In the genomic region with DNA sequence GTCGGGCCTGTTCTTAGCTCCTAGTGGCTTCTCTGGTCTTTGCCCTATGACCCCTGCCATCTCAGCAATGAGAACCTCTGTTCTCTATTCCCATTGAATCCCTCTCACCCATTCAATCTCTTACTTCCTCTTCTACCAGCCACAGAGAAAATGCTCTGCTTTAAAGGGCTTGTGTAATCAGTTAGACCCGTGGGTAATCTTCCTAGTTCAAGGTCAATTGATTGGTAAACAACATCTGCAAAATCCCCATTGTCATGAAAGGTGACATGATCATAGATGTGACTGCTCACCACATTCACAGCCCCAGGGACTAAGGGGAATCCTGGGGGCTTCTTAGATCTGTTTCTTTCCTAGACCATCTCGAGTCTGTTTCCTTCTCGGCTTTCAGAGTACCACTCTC, we compare ENCODE assay signal across 1 cellular context.
TF ChIP-seq lines count a peak whose summit lies in the region.

No MANE protein-coding gene starts in this region.

TF ChIP-seq in HepG2, 621 proteins besides CTCF, POLR2A, EP300 and RAD21 (continues in another document):
- peak; percentile 57; the same call in 1 of the 2 replicates for TF ChIP-seq HDAC1 (CRISPR knock-in tag; IDR thresholded peaks at IDR 0.05)
- peak; percentile 73 for TF ChIP-seq SKI (IDR thresholded peaks at IDR 0.05; ENCODE audit: partially characterized antibody)
- TF ChIP-seq HHEX (CRISPR knock-in tag; IDR thresholded peaks at IDR 0.05): peak; percentile 93
- TF ChIP-seq SOX5 (CRISPR knock-in tag; IDR thresholded peaks at IDR 0.05; ENCODE audit: borderline replicate concordance): peak; percentile 93
- TF ChIP-seq, protein P1, sequence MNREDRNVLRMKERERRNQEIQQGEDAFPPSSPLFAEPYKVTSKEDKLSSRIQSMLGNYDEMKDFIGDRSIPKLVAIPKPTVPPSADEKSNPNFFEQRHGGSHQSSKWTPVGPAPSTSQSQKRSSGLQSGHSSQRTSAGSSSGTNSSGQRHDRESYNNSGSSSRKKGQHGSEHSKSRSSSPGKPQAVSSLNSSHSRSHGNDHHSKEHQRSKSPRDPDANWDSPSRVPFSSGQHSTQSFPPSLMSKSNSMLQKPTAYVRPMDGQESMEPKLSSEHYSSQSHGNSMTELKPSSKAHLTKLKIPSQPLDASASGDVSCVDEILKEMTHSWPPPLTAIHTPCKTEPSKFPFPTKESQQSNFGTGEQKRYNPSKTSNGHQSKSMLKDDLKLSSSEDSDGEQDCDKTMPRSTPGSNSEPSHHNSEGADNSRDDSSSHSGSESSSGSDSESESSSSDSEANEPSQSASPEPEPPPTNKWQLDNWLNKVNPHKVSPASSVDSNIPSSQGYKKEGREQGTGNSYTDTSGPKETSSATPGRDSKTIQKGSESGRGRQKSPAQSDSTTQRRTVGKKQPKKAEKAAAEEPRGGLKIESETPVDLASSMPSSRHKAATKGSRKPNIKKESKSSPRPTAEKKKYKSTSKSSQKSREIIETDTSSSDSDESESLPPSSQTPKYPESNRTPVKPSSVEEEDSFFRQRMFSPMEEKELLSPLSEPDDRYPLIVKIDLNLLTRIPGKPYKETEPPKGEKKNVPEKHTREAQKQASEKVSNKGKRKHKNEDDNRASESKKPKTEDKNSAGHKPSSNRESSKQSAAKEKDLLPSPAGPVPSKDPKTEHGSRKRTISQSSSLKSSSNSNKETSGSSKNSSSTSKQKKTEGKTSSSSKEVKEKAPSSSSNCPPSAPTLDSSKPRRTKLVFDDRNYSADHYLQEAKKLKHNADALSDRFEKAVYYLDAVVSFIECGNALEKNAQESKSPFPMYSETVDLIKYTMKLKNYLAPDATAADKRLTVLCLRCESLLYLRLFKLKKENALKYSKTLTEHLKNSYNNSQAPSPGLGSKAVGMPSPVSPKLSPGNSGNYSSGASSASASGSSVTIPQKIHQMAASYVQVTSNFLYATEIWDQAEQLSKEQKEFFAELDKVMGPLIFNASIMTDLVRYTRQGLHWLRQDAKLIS (CRISPR knock-in tag; IDR thresholded peaks at IDR 0.05): no peak
- TF ChIP-seq, protein P2, sequence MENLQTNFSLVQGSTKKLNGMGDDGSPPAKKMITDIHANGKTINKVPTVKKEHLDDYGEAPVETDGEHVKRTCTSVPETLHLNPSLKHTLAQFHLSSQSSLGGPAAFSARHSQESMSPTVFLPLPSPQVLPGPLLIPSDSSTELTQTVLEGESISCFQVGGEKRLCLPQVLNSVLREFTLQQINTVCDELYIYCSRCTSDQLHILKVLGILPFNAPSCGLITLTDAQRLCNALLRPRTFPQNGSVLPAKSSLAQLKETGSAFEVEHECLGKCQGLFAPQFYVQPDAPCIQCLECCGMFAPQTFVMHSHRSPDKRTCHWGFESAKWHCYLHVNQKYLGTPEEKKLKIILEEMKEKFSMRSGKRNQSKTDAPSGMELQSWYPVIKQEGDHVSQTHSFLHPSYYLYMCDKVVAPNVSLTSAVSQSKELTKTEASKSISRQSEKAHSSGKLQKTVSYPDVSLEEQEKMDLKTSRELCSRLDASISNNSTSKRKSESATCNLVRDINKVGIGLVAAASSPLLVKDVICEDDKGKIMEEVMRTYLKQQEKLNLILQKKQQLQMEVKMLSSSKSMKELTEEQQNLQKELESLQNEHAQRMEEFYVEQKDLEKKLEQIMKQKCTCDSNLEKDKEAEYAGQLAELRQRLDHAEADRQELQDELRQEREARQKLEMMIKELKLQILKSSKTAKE (CRISPR knock-in tag; IDR thresholded peaks at IDR 0.05; ENCODE audit: borderline replicate concordance): peak; percentile 38; the same call in 1 of the 2 replicates
- TF ChIP-seq, protein P3, sequence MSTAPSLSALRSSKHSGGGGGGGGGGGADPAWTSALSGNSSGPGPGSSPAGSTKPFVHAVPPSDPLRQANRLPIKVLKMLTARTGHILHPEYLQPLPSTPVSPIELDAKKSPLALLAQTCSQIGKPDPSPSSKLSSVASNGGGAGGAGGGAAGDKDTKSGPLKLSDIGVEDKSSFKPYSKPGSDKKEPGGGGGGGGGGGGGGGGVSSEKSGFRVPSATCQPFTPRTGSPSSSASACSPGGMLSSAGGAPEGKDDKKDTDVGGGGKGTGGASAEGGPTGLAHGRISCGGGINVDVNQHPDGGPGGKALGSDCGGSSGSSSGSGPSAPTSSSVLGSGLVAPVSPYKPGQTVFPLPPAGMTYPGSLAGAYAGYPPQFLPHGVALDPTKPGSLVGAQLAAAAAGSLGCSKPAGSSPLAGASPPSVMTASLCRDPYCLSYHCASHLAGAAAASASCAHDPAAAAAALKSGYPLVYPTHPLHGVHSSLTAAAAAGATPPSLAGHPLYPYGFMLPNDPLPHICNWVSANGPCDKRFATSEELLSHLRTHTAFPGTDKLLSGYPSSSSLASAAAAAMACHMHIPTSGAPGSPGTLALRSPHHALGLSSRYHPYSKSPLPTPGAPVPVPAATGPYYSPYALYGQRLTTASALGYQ (CRISPR knock-in tag; IDR thresholded peaks at IDR 0.05): peak; percentile 52; the same call in 1 of the 2 replicates
- no peak for TF ChIP-seq ADNP (CRISPR knock-in tag; IDR thresholded peaks at IDR 0.05)
- TF ChIP-seq, protein P4, sequence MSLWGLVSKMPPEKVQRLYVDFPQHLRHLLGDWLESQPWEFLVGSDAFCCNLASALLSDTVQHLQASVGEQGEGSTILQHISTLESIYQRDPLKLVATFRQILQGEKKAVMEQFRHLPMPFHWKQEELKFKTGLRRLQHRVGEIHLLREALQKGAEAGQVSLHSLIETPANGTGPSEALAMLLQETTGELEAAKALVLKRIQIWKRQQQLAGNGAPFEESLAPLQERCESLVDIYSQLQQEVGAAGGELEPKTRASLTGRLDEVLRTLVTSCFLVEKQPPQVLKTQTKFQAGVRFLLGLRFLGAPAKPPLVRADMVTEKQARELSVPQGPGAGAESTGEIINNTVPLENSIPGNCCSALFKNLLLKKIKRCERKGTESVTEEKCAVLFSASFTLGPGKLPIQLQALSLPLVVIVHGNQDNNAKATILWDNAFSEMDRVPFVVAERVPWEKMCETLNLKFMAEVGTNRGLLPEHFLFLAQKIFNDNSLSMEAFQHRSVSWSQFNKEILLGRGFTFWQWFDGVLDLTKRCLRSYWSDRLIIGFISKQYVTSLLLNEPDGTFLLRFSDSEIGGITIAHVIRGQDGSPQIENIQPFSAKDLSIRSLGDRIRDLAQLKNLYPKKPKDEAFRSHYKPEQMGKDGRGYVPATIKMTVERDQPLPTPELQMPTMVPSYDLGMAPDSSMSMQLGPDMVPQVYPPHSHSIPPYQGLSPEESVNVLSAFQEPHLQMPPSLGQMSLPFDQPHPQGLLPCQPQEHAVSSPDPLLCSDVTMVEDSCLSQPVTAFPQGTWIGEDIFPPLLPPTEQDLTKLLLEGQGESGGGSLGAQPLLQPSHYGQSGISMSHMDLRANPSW (CRISPR knock-in tag; IDR thresholded peaks at IDR 0.05; ENCODE audit: borderline replicate concordance): no peak
- TF ChIP-seq FOXA3 (CRISPR knock-in tag; IDR thresholded peaks at IDR 0.05): peak; percentile 85
- peak; percentile 15; the same call in 1 of the 2 replicates for TF ChIP-seq FOXK1 (CRISPR knock-in tag; IDR thresholded peaks at IDR 0.05; ENCODE audit: borderline replicate concordance, low read depth)
- TF ChIP-seq, protein P5, sequence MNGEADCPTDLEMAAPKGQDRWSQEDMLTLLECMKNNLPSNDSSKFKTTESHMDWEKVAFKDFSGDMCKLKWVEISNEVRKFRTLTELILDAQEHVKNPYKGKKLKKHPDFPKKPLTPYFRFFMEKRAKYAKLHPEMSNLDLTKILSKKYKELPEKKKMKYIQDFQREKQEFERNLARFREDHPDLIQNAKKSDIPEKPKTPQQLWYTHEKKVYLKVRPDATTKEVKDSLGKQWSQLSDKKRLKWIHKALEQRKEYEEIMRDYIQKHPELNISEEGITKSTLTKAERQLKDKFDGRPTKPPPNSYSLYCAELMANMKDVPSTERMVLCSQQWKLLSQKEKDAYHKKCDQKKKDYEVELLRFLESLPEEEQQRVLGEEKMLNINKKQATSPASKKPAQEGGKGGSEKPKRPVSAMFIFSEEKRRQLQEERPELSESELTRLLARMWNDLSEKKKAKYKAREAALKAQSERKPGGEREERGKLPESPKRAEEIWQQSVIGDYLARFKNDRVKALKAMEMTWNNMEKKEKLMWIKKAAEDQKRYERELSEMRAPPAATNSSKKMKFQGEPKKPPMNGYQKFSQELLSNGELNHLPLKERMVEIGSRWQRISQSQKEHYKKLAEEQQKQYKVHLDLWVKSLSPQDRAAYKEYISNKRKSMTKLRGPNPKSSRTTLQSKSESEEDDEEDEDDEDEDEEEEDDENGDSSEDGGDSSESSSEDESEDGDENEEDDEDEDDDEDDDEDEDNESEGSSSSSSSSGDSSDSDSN (CRISPR knock-in tag; IDR thresholded peaks at IDR 0.05): no peak
- no peak for TF ChIP-seq NFYC (CRISPR knock-in tag; IDR thresholded peaks at IDR 0.05)
- TF ChIP-seq SOX13 (IDR thresholded peaks at IDR 0.05): no peak; the same call in 1 of the 2 replicates
- TF ChIP-seq SOX13 (CRISPR knock-in tag; conservative IDR thresholded peaks at IDR 0.05 in 1 of 2, IDR thresholded peaks at IDR 0.05 in 1 of 2): peak in 1 of 2 experiments; percentile 93; a peak in 2 of 4 replicates
- TF ChIP-seq REXO4 (CRISPR knock-in tag; IDR thresholded peaks at IDR 0.05; ENCODE audit: borderline replicate concordance): no peak
- no peak for TF ChIP-seq GATA4 (IDR thresholded peaks at IDR 0.05; ENCODE audit: borderline replicate concordance, low read depth)
- TF ChIP-seq ZBTB21 (CRISPR knock-in tag; IDR thresholded peaks at IDR 0.05): no peak
- no peak for TF ChIP-seq ZNF703 (CRISPR knock-in tag; IDR thresholded peaks at IDR 0.05; ENCODE audit: borderline replicate concordance)
- TF ChIP-seq AGO1 (IDR thresholded peaks at IDR 0.05; ENCODE audit: low read depth, low read length, poor library complexity, severe bottlenecking): no peak
- TF ChIP-seq TBX2 (CRISPR knock-in tag; IDR thresholded peaks at IDR 0.05; ENCODE audit: borderline replicate concordance): peak; percentile 35; the same call in 1 of the 2 replicates
- TF ChIP-seq, protein P6, sequence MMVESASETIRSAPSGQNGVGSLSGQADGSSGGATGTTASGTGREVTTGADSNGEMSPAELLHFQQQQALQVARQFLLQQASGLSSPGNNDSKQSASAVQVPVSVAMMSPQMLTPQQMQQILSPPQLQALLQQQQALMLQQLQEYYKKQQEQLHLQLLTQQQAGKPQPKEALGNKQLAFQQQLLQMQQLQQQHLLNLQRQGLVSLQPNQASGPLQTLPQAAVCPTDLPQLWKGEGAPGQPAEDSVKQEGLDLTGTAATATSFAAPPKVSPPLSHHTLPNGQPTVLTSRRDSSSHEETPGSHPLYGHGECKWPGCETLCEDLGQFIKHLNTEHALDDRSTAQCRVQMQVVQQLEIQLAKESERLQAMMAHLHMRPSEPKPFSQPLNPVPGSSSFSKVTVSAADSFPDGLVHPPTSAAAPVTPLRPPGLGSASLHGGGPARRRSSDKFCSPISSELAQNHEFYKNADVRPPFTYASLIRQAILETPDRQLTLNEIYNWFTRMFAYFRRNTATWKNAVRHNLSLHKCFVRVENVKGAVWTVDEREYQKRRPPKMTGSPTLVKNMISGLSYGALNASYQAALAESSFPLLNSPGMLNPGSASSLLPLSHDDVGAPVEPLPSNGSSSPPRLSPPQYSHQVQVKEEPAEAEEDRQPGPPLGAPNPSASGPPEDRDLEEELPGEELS (CRISPR knock-in tag; IDR thresholded peaks at IDR 0.05): 0 out of 2 replicates have a peak, but pooled peaks have one; percentile 32
- peak; percentile 92 for TF ChIP-seq NR2F6 (IDR thresholded peaks at IDR 0.05)
- peak; percentile 88 for TF ChIP-seq NR2F6 (CRISPR knock-in tag; IDR thresholded peaks at IDR 0.05)
- 0 out of 2 replicates have a peak, but pooled peaks have one; percentile 24 for TF ChIP-seq KDM4B (CRISPR knock-in tag; IDR thresholded peaks at IDR 0.05)
- TF ChIP-seq, protein P7, sequence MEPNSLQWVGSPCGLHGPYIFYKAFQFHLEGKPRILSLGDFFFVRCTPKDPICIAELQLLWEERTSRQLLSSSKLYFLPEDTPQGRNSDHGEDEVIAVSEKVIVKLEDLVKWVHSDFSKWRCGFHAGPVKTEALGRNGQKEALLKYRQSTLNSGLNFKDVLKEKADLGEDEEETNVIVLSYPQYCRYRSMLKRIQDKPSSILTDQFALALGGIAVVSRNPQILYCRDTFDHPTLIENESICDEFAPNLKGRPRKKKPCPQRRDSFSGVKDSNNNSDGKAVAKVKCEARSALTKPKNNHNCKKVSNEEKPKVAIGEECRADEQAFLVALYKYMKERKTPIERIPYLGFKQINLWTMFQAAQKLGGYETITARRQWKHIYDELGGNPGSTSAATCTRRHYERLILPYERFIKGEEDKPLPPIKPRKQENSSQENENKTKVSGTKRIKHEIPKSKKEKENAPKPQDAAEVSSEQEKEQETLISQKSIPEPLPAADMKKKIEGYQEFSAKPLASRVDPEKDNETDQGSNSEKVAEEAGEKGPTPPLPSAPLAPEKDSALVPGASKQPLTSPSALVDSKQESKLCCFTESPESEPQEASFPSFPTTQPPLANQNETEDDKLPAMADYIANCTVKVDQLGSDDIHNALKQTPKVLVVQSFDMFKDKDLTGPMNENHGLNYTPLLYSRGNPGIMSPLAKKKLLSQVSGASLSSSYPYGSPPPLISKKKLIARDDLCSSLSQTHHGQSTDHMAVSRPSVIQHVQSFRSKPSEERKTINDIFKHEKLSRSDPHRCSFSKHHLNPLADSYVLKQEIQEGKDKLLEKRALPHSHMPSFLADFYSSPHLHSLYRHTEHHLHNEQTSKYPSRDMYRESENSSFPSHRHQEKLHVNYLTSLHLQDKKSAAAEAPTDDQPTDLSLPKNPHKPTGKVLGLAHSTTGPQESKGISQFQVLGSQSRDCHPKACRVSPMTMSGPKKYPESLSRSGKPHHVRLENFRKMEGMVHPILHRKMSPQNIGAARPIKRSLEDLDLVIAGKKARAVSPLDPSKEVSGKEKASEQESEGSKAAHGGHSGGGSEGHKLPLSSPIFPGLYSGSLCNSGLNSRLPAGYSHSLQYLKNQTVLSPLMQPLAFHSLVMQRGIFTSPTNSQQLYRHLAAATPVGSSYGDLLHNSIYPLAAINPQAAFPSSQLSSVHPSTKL (CRISPR knock-in tag; IDR thresholded peaks at IDR 0.05): peak; percentile 83
- TF ChIP-seq ZNF460 (CRISPR knock-in tag; IDR thresholded peaks at IDR 0.05; ENCODE audit: borderline replicate concordance): no peak
- no peak for TF ChIP-seq CENPT (CRISPR knock-in tag; IDR thresholded peaks at IDR 0.05; ENCODE audit: low read depth)
- no peak for TF ChIP-seq SRSF1 (optimal IDR thresholded peaks at IDR 0.05; ENCODE audit: low read depth, low read length)
- no peak for TF ChIP-seq LCORL (IDR thresholded peaks at IDR 0.05)
- TF ChIP-seq LCORL (CRISPR knock-in tag; IDR thresholded peaks at IDR 0.05): 0 out of 2 replicates have a peak, but pooled peaks have one; percentile 20
- TF ChIP-seq NFKBIZ (CRISPR knock-in tag; IDR thresholded peaks at IDR 0.05): no peak
- TF ChIP-seq HOXA7 (CRISPR knock-in tag; IDR thresholded peaks at IDR 0.05): no peak
- TF ChIP-seq ATF1 (CRISPR knock-in tag; IDR thresholded peaks at IDR 0.05): 0 out of 2 replicates have a peak, but pooled peaks have one; percentile 26
- TF ChIP-seq MEIS1 (CRISPR knock-in tag; IDR thresholded peaks at IDR 0.05; ENCODE audit: borderline replicate concordance): no peak
- TF ChIP-seq, protein P8, sequence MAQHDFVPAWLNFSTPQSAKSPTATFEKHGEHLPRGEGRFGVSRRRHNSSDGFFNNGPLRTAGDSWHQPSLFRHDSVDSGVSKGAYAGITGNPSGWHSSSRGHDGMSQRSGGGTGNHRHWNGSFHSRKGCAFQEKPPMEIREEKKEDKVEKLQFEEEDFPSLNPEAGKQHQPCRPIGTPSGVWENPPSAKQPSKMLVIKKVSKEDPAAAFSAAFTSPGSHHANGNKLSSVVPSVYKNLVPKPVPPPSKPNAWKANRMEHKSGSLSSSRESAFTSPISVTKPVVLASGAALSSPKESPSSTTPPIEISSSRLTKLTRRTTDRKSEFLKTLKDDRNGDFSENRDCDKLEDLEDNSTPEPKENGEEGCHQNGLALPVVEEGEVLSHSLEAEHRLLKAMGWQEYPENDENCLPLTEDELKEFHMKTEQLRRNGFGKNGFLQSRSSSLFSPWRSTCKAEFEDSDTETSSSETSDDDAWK (CRISPR knock-in tag; IDR thresholded peaks at IDR 0.05): no peak
- no peak for TF ChIP-seq DNMT1 (CRISPR knock-in tag; IDR thresholded peaks at IDR 0.05)
- TF ChIP-seq ZNF17 (CRISPR knock-in tag; IDR thresholded peaks at IDR 0.05): no peak
- no peak for TF ChIP-seq GABPB1 (CRISPR knock-in tag; IDR thresholded peaks at IDR 0.05)
